ENCODE assay signal across 16 cellular contexts in the genomic region with DNA sequence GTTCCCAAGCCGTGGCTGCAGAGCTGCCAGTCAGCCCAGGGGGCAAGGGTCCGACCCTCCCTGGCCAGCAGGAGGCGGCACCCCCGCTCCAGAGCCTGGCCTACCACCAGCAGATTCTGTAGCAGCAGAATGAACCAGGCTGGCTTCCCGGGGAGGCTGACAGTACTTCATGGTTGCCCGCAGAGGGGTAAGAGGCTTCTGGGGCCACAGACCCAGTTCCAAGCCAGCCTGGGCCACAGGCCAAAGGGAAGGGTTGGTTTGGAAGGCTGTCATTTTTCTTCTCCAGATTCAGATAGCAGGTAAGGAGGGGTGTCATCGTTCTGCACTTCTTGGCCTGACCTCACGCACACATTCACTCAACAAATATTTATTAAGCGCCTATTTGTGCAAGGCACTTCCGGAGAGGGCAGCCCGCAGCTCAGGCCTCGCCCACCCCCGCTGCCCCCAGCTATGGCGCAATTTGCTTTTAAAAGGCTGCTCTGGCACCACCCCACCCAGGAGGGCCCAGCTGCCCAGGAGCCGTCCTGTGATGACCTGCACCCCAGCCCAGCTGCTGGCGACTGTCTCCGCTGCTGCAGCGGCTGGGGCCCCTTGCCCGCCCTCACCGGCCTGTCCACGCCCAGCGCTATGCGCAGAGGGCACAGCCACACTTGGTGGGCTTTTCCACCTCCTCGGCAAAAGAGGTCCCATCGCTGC.
DNase-seq lines count a peak whose midpoint lies in the region; ATAC-seq and TF ChIP-seq lines count a peak whose summit lies in the region.
"Had no signal": no experiment of that assay in that cellular context is flagged by ENCODE, and none has a peak within 500 bp of the region (broad histone marks: within the 10 kb centered on the region; RNA-seq: fewer than 3 reads in every experiment).

No MANE protein-coding gene starts in this region.

- no peaks in the 10 kb centered on the region for H3K79me1 ChIP-seq in neuronal stem cell (ENCODE audit: low read depth, low read length)

- WGBS in neuronal stem cell (ENCODE audit: extremely low coverage in 2 of 2, insufficient read length in 2 of 2, insufficient replicate concordance in 1 of 2), 2 donors = no CpG with 5 or more reads among the region's 25 CpGs

- H4K91ac ChIP-seq in neuronal stem cell (ENCODE audit: low read depth, low read length, poor library complexity) = no peak overlapping the region

- no peaks in the 10 kb centered on the region for H3K9me3 ChIP-seq in Loucy (ENCODE audit: insufficient read depth, low read depth, low read length)
- H3K9me3 ChIP-seq in neuronal stem cell (replicated peaks in 1 of 2; ENCODE audit: control insufficient read depth in 2 of 2, insufficient read depth in 1 of 2, low read depth in 1 of 2, low read length in 2 of 2) = peaks cover 0 to 2% of the 10 kb centered on the region in 2 donors
- H3K9me3 ChIP-seq: esophagus squamous epithelium, prostate gland, stomach had no signal

- H3K36me3 ChIP-seq in Loucy (ENCODE audit: insufficient read depth, low read length) (no peaks in the 10 kb centered on the region), neuronal stem cell (replicated peaks in 1 of 2; ENCODE audit: control insufficient read depth in 2 of 2, insufficient read depth in 2 of 2, low read length in 2 of 2) (no peaks in the 10 kb centered on the region)
- H3K36me3 ChIP-seq: esophagus squamous epithelium, prostate gland, stomach had no signal

- H3K4me2 ChIP-seq in Loucy (ENCODE audit: low read depth, low read length, poor library complexity, severe bottlenecking) (no peak overlapping the region), neuronal stem cell (ENCODE audit: insufficient read depth, low read length, poor library complexity, severe bottlenecking) (no peak overlapping the region)

- peak overlapping the region; percentile 35 for H2BK15ac ChIP-seq in neuronal stem cell (ENCODE audit: low read length)

- no peaks in the 10 kb centered on the region for H3F3A ChIP-seq in Loucy (ENCODE audit: low read depth)

- peak overlapping the region; percentile 25 for H4K8ac ChIP-seq in neuronal stem cell (ENCODE audit: low read depth, low read length)

- peak overlapping the region; percentile 74 for H3K18ac ChIP-seq in neuronal stem cell (ENCODE audit: low read length)

- TF ChIP-seq CTCF in GM12874 (IDR thresholded peaks at IDR 0.05; ENCODE audit: insufficient read depth, low read depth, low read length) (0 out of 2 replicates have a peak, but pooled peaks have one; percentile 7), Loucy (conservative IDR thresholded peaks at IDR 0.05; ENCODE audit: low read length) (peak; percentile 29), chondrocyte (IDR thresholded peaks at IDR 0.05) (peak; percentile 9)

- ATAC-seq in GM19463 (IDR thresholded peaks at IDR 0.05; ENCODE audit: unreplicated experiment) (no peak), HG03196 (IDR thresholded peaks at IDR 0.05; ENCODE audit: unreplicated experiment) (no peak)
- ATAC-seq: activated CD8-positive, alpha-beta T cell treated with anti-CD3 and anti-CD28 coated beads, Interleukin-2, amount 10 ng/mL, durations not matched to agents 7 days and 5 days had no signal

- no peak overlapping the region for H2AFZ ChIP-seq in Loucy (ENCODE audit: low read length)
- no peak overlapping the region for H2AFZ ChIP-seq in neuronal stem cell (ENCODE audit: low read length)

- peak overlapping the region; percentile 23 for H3K23ac ChIP-seq in neuronal stem cell (ENCODE audit: low read depth, low read length, poor library complexity)

- peaks cover 2% of the 10 kb centered on the region for H3K27me3 Mint-ChIP-seq in chondrocyte (ENCODE audit: low read depth)
- H3K27me3 Mint-ChIP-seq: dendritic cell treated with granulocyte-macrophage colony-stimulating factor and Interleukin-4, amounts not matched to agents 40 ng/mL and 50 ng/mL, for 4 days had no signal

- H2BK120ac ChIP-seq in neuronal stem cell (ENCODE audit: low read depth, low read length) = no peak overlapping the region

- no peak overlapping the region for H2BK5ac ChIP-seq in neuronal stem cell (ENCODE audit: low read length)

- peak overlapping the region; percentile 81 for H2AK5ac ChIP-seq in neuronal stem cell (ENCODE audit: low read depth, low read length)

- H3K9me3 Mint-ChIP-seq in chondrocyte (ENCODE audit: low read depth) = no peaks in the 10 kb centered on the region
- H3K9me3 Mint-ChIP-seq: dendritic cell treated with granulocyte-macrophage colony-stimulating factor and Interleukin-4, amounts not matched to agents 40 ng/mL and 50 ng/mL, for 4 days had no signal

- no peaks in the 10 kb centered on the region for H3K9me2 ChIP-seq in Loucy (replicated peaks; ENCODE audit: low read depth, low read length)

- no peak overlapping the region for H3K27ac Mint-ChIP-seq in chondrocyte (ENCODE audit: unreplicated experiment)
- H3K27ac Mint-ChIP-seq: activated CD8-positive, alpha-beta T cell treated with anti-CD3 and anti-CD28 coated beads, Interleukin-2, amount 10 ng/mL, durations not matched to agents 7 days and 5 days; dendritic cell treated with granulocyte-macrophage colony-stimulating factor and Interleukin-4, amounts not matched to agents 40 ng/mL and 50 ng/mL, for 4 days had no signal

- no peaks in the 10 kb centered on the region for H4K20me1 ChIP-seq in Loucy (ENCODE audit: insufficient read depth, low read length, poor library complexity, severe bottlenecking)

- H3K4me1 ChIP-seq in Loucy (ENCODE audit: insufficient read depth, low read length, poor library complexity, severe bottlenecking) = no peaks in the 10 kb centered on the region
- no peaks in the 10 kb centered on the region for H3K4me1 ChIP-seq in neuronal stem cell (ENCODE audit: control insufficient read depth in 2 of 2, insufficient read depth in 1 of 2, low read depth in 1 of 2, low read length in 2 of 2)
- H3K4me1 ChIP-seq: esophagus squamous epithelium, prostate gland had no signal

- peaks cover 17% of the 10 kb centered on the region for H3K4me1 Mint-ChIP-seq in chondrocyte (ENCODE audit: low read depth)

- no peak overlapping the region for H2BK12ac ChIP-seq in neuronal stem cell (ENCODE audit: low read length)

- peaks cover 2% of the 10 kb centered on the region for H3K36me3 Mint-ChIP-seq in chondrocyte (ENCODE audit: low read depth)

- no peak overlapping the region for H3K4me3 Mint-ChIP-seq in chondrocyte (ENCODE audit: unreplicated experiment)
- H3K4me3 Mint-ChIP-seq: activated CD8-positive, alpha-beta T cell treated with anti-CD3 and anti-CD28 coated beads, Interleukin-2, amount 10 ng/mL, durations not matched to agents 7 days and 5 days; dendritic cell treated with granulocyte-macrophage colony-stimulating factor and Interleukin-4, amounts not matched to agents 40 ng/mL and 50 ng/mL, for 4 days had no signal

- peak overlapping the region; percentile 93 for H3K4ac ChIP-seq in neuronal stem cell (ENCODE audit: low read length)

- no peak overlapping the region for H3K27ac ChIP-seq in neuronal stem cell (replicated peaks; ENCODE audit: low read length)
- H3K27ac ChIP-seq: esophagus squamous epithelium, prostate gland, stomach had no signal

- H3K14ac ChIP-seq in neuronal stem cell (ENCODE audit: low read length) = no peak overlapping the region

- H3K9ac ChIP-seq in Loucy (ENCODE audit: low read depth, low read length, poor library complexity, severe bottlenecking) = no peak overlapping the region
- no peak overlapping the region for H3K9ac ChIP-seq in neuronal stem cell (ENCODE audit: low read depth, low read length, poor library complexity)

- H3K4me3 ChIP-seq in Loucy (ENCODE audit: low read length, poor library complexity, severe bottlenecking) (no peak overlapping the region), neuronal stem cell (ENCODE audit: low read length in 2 of 2) (no peak overlapping the region)
- H3K4me3 ChIP-seq: esophagus squamous epithelium, prostate gland, stomach had no signal

- H3K27me3 ChIP-seq in Loucy (ENCODE audit: insufficient read depth, low read length, poor library complexity, severe bottlenecking) (no peaks in the 10 kb centered on the region), neuronal stem cell (ENCODE audit: control insufficient read depth in 3 of 3, insufficient read depth in 3 of 3, low read depth in 1 of 3, low read length in 3 of 3) (no peaks in the 10 kb centered on the region)
- H3K27me3 ChIP-seq: esophagus squamous epithelium, stomach had no signal

- no peaks in the 10 kb centered on the region for H3K79me2 ChIP-seq in Loucy (ENCODE audit: insufficient read depth, low read length)

- no peak for DNase-seq in chondrocyte (ENCODE audit: low spot score)
- no peak for DNase-seq in neuronal stem cell (ENCODE audit: low spot score)
- no peak for DNase-seq in GDM1 (lab: John Stamatoyannopoulos, UW)
- no peak for DNase-seq in NCI-H524 treated with DMSO at 0.1 percent for 48 hours (lab: John Stamatoyannopoulos, UW)
- DNase-seq: activated CD8-positive, alpha-beta T cell treated with anti-CD3 and anti-CD28 coated beads, Interleukin-2, amount 10 ng/mL, durations not matched to agents 7 days and 5 days; activated effector memory CD4-positive, alpha-beta T cell treated with anti-CD3 and anti-CD28 coated beads, Interleukin-2, amount 50 U/mL, for 16 hours; C1 segment of cervical spinal cord; esophagus squamous epithelium; NCI-H1092; stomach had no signal
